In genomic region chr2:63820969-63821368, GRCh38 we compare ENCODE assay signal across 13 cellular contexts.
"Had no signal": no experiment of that assay in that cellular context is flagged by ENCODE, and none has a peak within 500 bp of the region (broad histone marks: within the 10 kb centered on the region; RNA-seq: fewer than 3 reads in every experiment).

No MANE protein-coding gene starts in this region.

- H3K4me1 ChIP-seq: foreskin keratinocyte, lower lobe of right lung, upper lobe of left lung had no signal

- H3K4me2 ChIP-seq: SK-N-SH had no signal

- H3K9me3 ChIP-seq: lower lobe of right lung, pancreas, SK-N-SH, upper lobe of left lung had no signal

- H3K9me2 ChIP-seq: SK-N-SH had no signal

- DNase-seq: activated CD4-positive, alpha-beta T cell treated with anti-CD3 and anti-CD28 coated beads, Interleukin-2, amount 50 U/mL, for 48 hours; activated effector memory CD4-positive, alpha-beta T cell treated with anti-CD3 and anti-CD28 coated beads, Interleukin-2, amount 50 U/mL, for 16 hours; activated naive CD8-positive, alpha-beta T cell treated with anti-CD3 and anti-CD28 coated beads for 36 hours; activated T-cell treated with anti-CD3 and anti-CD28 coated beads, Interleukin-2, amount 50 U/mL, for 4 hours; foreskin keratinocyte; kidney; lower lobe of right lung; naive B cell; SK-N-SH; stimulated activated naive B cell treated with anti-CD40 and anti-IgM and Interleukin-4, amounts not matched to agents 10 μg/mL and 1 μg/mL and 100 μg/mL, for 72 hours; upper lobe of left lung had no signal

- H3K27ac ChIP-seq: foreskin keratinocyte, lower lobe of right lung, upper lobe of left lung had no signal

- H3K4me3 ChIP-seq: lower lobe of right lung, pancreas, upper lobe of left lung had no signal

- H3K27me3 ChIP-seq: foreskin keratinocyte, pancreas, upper lobe of left lung had no signal

- ATAC-seq: activated CD4-positive, CD25-positive, alpha-beta regulatory T cell treated with anti-CD3 and anti-CD28 coated beads, Interleukin-2, amount 50 U/mL, for 24 hours; activated T-cell treated with anti-CD3 and anti-CD28 coated beads, Interleukin-2, amount 50 U/mL, for 4 hours; foreskin keratinocyte; stimulated activated naive B cell treated with anti-CD40 and anti-IgM and Interleukin-4, amounts not matched to agents 10 μg/mL and 1 μg/mL and 100 μg/mL, for 72 hours had no signal

- H3K36me3 ChIP-seq: lower lobe of right lung, pancreas, upper lobe of left lung had no signal
